In genomic region chr1:54010415-54011117, GRCh38 we compare ENCODE assay signal across 29 cellular contexts. TPM values are rescaled to one million over a fixed set of nuclear protein-coding genes. Genes with fewer than 3 reads are reported as not detected.
"Had no signal": no experiment of that assay in that cellular context is flagged by ENCODE, and none has a peak within 500 bp of the region (broad histone marks: within the 10 kb centered on the region; RNA-seq: fewer than 3 reads in every experiment).

No MANE protein-coding gene starts in this region.

- H3K27me3 ChIP-seq: breast epithelium had no signal

- H3K9me3 ChIP-seq: breast epithelium had no signal

- H3K9me3 Mint-ChIP-seq: activated naive CD8-positive, alpha-beta T cell treated with anti-CD3 and anti-CD28 coated beads, Interleukin-2, amount 10 ng/mL, durations not matched to agents 7 days and 5 days; activated T-cell treated with anti-CD3 and anti-CD28 coated beads, Interleukin-2, amount 50 U/mL, for 72 hours; activated T-helper 2 cell treated with anti-CD3 and anti-CD28 coated beads, Interferon-gamma antibody, Interleukin-2, Interleukin-4, amounts not matched to agents 10 μg/mL and 5 μg/mL and 100 μg/mL, durations not matched to agents 14 hours and 24 hours and 36 hours; T-helper 2 cell treated with Interferon-gamma antibody and Interleukin-4, amounts not matched to agents 5 μg/mL and 100 μg/mL, for 36 hours had no signal

- H3K27ac ChIP-seq: breast epithelium, SK-N-MC had no signal

- ATAC-seq: activated T-cell treated with anti-CD3 and anti-CD28 coated beads, Interleukin-2, amount 50 U/mL, for 72 hours; Panc1; Right ventricle myocardium inferior had no signal

- DNase-seq: activated CD4-positive, alpha-beta T cell treated with anti-CD3 and anti-CD28 coated beads for 48 hours; activated CD4-positive, alpha-beta T cell treated with anti-CD3 and anti-CD28 coated beads, Interleukin-2, amount 50 U/mL, for 4 hours; activated CD4-positive, CD25-positive, alpha-beta regulatory T cell treated with anti-CD3 and anti-CD28 coated beads, Interleukin-2, amount 50 U/mL, for 72 hours; activated CD8-positive, alpha-beta memory T cell treated with anti-CD3 and anti-CD28 coated beads, Interleukin-2, amount 50 U/mL, for 4 hours; activated gamma-delta T cell treated with Interleukin-2 at 50 U/mL for 16 hours; activated naive CD4-positive, alpha-beta T cell treated with anti-CD3 and anti-CD28 coated beads, Interleukin-2, amount 50 U/mL, for 16 hours; activated naive CD8-positive, alpha-beta T cell treated with anti-CD3 and anti-CD28 coated beads, Interleukin-2, amount 10 ng/mL, durations not matched to agents 7 days and 5 days; activated T-cell treated with anti-CD3 and anti-CD28 coated beads, Interleukin-2, amount 50 U/mL, for 72 hours; caudate nucleus; Kasumi-1; KBM-7; NCI-H146; NCI-H1930; NCI-H2171; NCI-H226; NCI-H526; NCI-H82; RPMI8226; SW 1271 had no signal

- H3K4me1 Mint-ChIP-seq: activated naive CD8-positive, alpha-beta T cell treated with anti-CD3 and anti-CD28 coated beads, Interleukin-2, amount 10 ng/mL, durations not matched to agents 7 days and 5 days had no signal

- H3K4me1 ChIP-seq: breast epithelium had no signal

- H3K4me3 Mint-ChIP-seq: activated naive CD8-positive, alpha-beta T cell treated with anti-CD3 and anti-CD28 coated beads, Interleukin-2, amount 10 ng/mL, durations not matched to agents 7 days and 5 days; activated T-cell treated with anti-CD3 and anti-CD28 coated beads, Interleukin-2, amount 50 U/mL, for 72 hours; T-helper 2 cell treated with Interferon-gamma antibody and Interleukin-4, amounts not matched to agents 5 μg/mL and 100 μg/mL, for 36 hours had no signal

- H3K27ac Mint-ChIP-seq: activated naive CD8-positive, alpha-beta T cell treated with anti-CD3 and anti-CD28 coated beads, Interleukin-2, amount 10 ng/mL, durations not matched to agents 7 days and 5 days; activated T-cell treated with anti-CD3 and anti-CD28 coated beads, Interleukin-2, amount 50 U/mL, for 72 hours; activated T-helper 2 cell treated with anti-CD3 and anti-CD28 coated beads, Interferon-gamma antibody, Interleukin-2, Interleukin-4, amounts not matched to agents 10 μg/mL and 5 μg/mL and 100 μg/mL, durations not matched to agents 14 hours and 24 hours and 36 hours; T-helper 2 cell treated with Interferon-gamma antibody and Interleukin-4, amounts not matched to agents 5 μg/mL and 100 μg/mL, for 36 hours had no signal

- H3K36me3 ChIP-seq: breast epithelium had no signal

- H3K4me3 ChIP-seq: breast epithelium, SK-N-MC had no signal

- H3K36me3 Mint-ChIP-seq: activated naive CD8-positive, alpha-beta T cell treated with anti-CD3 and anti-CD28 coated beads, Interleukin-2, amount 10 ng/mL, durations not matched to agents 7 days and 5 days had no signal

- H3K27me3 Mint-ChIP-seq: activated naive CD8-positive, alpha-beta T cell treated with anti-CD3 and anti-CD28 coated beads, Interleukin-2, amount 10 ng/mL, durations not matched to agents 7 days and 5 days had no signal

RNA-seq across cellular contexts. Expression of gene LDLRAD1, which starts 7.4 kb away (rescaled TPM):
- total RNA-seq: activated CD8-positive, alpha-beta memory T cell treated with anti-CD3 and anti-CD28 coated beads for 36 hours; activated naive CD8-positive, alpha-beta T cell treated with anti-CD3 and anti-CD28 coated beads, Interleukin-2, amount 10 ng/mL, durations not matched to agents 7 days and 5 days; activated T-cell treated with anti-CD3 and anti-CD28 coated beads, Interleukin-2, amount 50 U/mL, for 72 hours; activated T-helper 2 cell treated with anti-CD3 and anti-CD28 coated beads, Interferon-gamma antibody, Interleukin-2, Interleukin-4, amounts not matched to agents 10 μg/mL and 5 μg/mL and 100 μg/mL, durations not matched to agents 14 hours and 24 hours and 36 hours; aorta; breast epithelium; OCI-LY7; Right ventricle myocardium inferior; T-helper 1 cell treated with Interleukin-12 subunit alpha and Interleukin-12 subunit beta and Interleukin-4 antibody, amounts not matched to agents 30 ng/mL and 1 ng/mL, for 36 hours had no signal
- polyA plus RNA-seq: aorta had no signal
